ENCODE assay signal across 8 cellular contexts in the genomic region with DNA sequence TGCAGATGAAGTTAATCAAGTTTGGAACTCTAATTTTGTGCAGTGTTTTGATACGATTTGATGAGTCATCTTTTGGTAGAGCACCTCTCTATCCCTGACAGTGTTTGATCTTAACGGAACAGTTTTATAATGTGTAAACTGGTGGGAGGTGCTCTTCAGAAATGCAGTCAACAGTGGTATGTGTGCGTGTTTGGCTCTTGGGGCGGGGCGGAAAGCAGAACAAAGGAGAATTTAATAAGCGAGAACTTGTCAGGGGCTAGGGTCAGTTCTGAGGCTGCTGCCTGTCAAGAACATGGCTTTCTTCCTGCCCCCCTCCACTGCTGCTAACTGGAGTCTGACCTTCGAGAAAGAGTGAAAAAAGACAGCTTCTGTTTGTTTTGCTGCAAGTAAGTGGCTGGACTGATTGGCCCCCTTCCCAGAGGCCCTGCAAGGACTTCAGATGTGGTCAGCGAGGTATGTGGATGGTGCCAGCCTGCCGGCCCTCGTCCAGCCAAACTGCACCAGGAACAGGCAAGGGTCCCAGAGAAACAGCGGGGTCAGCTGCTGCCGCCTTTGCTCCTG. TPM values are rescaled to one million over a fixed set of nuclear protein-coding genes. Genes with fewer than 3 reads are reported as not detected.
DNase-seq lines count a peak whose midpoint lies in the region; ATAC-seq and TF ChIP-seq lines count a peak whose summit lies in the region.

No MANE protein-coding gene starts in this region.

- no peak for ATAC-seq in HG03139 (IDR thresholded peaks at IDR 0.05; ENCODE audit: unreplicated experiment)

- H3K4me1 Mint-ChIP-seq in Caco-2 (ENCODE audit: low read depth, unreplicated experiment) = peaks cover 31% of the 10 kb centered on the region

- intact Hi-C loops in Caco-2 (cut with micrococcal nuclease; ENCODE audit: unreplicated experiment) = loop anchor here (5.0 kb wide), 1 partner anchor 33 kb away; no protein-coding TSS in a partner anchor

- CTCF ChIA-PET in Caco-2 (lab: Charles Lee) = interaction anchor here (1.0 to 1.8 kb wide), 3 partner anchors 20 to 54 kb away, joined by 6 to 8 read pairs (median 8); no protein-coding TSS in a partner anchor

- no peak overlapping the region for H3K9ac ChIP-seq in SK-N-MC (ENCODE audit: insufficient read length)

- H3K27ac ChIP-seq in SK-N-MC (peak overlapping the region; percentile 49; the same call in 1 of the 2 replicates), skin epidermis (peak overlapping the region in 19 of 21 experiments; percentile 2 to 80 (median 68))

- H3K9me3 Mint-ChIP-seq in Caco-2 (ENCODE audit: unreplicated experiment) = no peaks in the 10 kb centered on the region

- H3K4me3 ChIP-seq in Caco-2 (ENCODE audit: low read depth, low read length) = no peak overlapping the region
- H3K4me3 ChIP-seq in SK-N-MC = no peak overlapping the region
- no peak overlapping the region for H3K4me3 ChIP-seq in skin epidermis

- peak; percentile 70 to 76 for DNase-seq in Caco-2
- DNase-seq in SK-N-MC (ENCODE audit: low read depth, low spot score) = no peak
- peak; percentile 87 for DNase-seq in amniotic epithelial cell (ENCODE audit: low read depth)
- peak; percentile 10 to 14 for DNase-seq in hippocampal formation (lab: John Stamatoyannopoulos, UW)
- no peak for DNase-seq in NCI-H526 treated with DMSO at 0.1 percent for 48 hours (lab: John Stamatoyannopoulos, UW)
- no peak for DNase-seq in GM13976 (ENCODE audit: low spot score)

- TF ChIP-seq CTCF in Caco-2 (IDR thresholded peaks at IDR 0.05; ENCODE audit: insufficient read depth in 1 of 2, low read depth in 1 of 2, low read length in 1 of 2, severe bottlenecking in 1 of 2, unreplicated experiment in 1 of 2) (no peak), GM13976 (IDR thresholded peaks at IDR 0.05; ENCODE audit: borderline replicate concordance, control extremely low read depth, extremely low read depth, insufficient read depth, missing control alignments) (no peak)

- BruUV-seq in Caco-2 (replicated peaks; lab: Mats Ljungman, UMichigan) = no TSS peak

- in situ Hi-C loops in GM13976 (cut with MboI; ENCODE audit: low sequenced_read_pairs, unreplicated experiment) = no loop called here

- H3K4me3 Mint-ChIP-seq in Caco-2 (ENCODE audit: unreplicated experiment) = peak overlapping the region; percentile 8

- peaks cover 24% of the 10 kb centered on the region for H3K4me1 ChIP-seq in Caco-2

- peaks cover 77% of the 10 kb centered on the region for H3K36me3 Mint-ChIP-seq in Caco-2 (ENCODE audit: insufficient read depth, unreplicated experiment)

- no peaks in the 10 kb centered on the region for H3K27me3 Mint-ChIP-seq in Caco-2 (ENCODE audit: insufficient read depth, unreplicated experiment)

- H3K9me3 ChIP-seq in Caco-2 (no peaks in the 10 kb centered on the region), SK-N-MC (ENCODE audit: low read depth, low read length) (no peaks in the 10 kb centered on the region)

- peaks cover 4% of the 10 kb centered on the region; the same call in 1 of the 2 replicates for H3K36me3 ChIP-seq in Caco-2 (ENCODE audit: control insufficient read depth, insufficient read depth, low read length)
- H3K36me3 ChIP-seq in SK-N-MC (ENCODE audit: insufficient read depth, low read length) = peaks cover 28% of the 10 kb centered on the region; the same call in 1 of the 2 replicates

- POLR2A ChIA-PET in Caco-2 (lab: Charles Lee) = no interaction called here

- peak overlapping the region; percentile 65 for H3K27ac Mint-ChIP-seq in Caco-2 (ENCODE audit: unreplicated experiment)

- H3K27me3 ChIP-seq in Caco-2 (replicated peaks; ENCODE audit: control insufficient read depth, insufficient read depth, low read length) = no peaks in the 10 kb centered on the region

RNA-seq across cellular contexts. Expression of a gene that starts 40.8 kb away (rescaled TPM):
- 10.5 and 10.8 TPM in 2 replicates for total RNA-seq in Caco-2 (2022)

RNA-seq across cellular contexts. Expression of a gene that starts 59.6 kb away (rescaled TPM):
- total RNA-seq in Caco-2 (2022) = 238 and 251 TPM in 2 replicates

Comparison
In these comparisons a context has a peak if more than half of its experiments do, and no peak if none do; other contexts are left out.
1. DNase-seq: peak in Caco-2 (2 of 2), amniotic epithelial cell (single experiment) and hippocampal formation (2 of 2); none in SK-N-MC (single experiment), NCI-H526 treated with DMSO at 0.1 percent for 48 hours (single experiment) and GM13976 (single experiment).